33 cellular contexts compared by ENCODE assay signal in the genomic region with DNA sequence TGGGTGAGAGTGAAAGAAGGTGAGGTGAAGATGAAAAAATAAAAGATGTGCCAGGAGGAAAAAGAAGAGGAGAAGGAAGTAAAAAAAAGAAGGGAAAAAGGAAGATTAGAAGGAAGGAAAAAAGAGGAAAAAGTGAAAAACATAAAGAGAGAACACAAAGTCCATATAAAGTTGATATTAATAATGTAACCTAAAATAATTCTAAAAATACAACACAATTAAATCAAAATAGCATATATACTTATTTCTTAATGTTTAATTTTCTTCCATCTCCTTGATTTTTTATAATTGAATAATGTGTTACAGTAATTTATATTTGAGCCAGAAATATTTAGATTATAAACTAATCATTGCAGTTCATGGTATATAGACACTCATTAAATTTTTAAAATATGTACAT.
"Had no signal": no experiment of that assay in that cellular context is flagged by ENCODE, and none has a peak within 500 bp of the region (broad histone marks: within the 10 kb centered on the region; RNA-seq: fewer than 3 reads in every experiment).

No MANE protein-coding gene starts in this region.

- H3K4me1 ChIP-seq: parathyroid adenoma, psoas muscle, spleen, suprapubic skin, testis, tibial artery, transverse colon, upper lobe of right lung, uterus had no signal

- H3K27me3 Mint-ChIP-seq: naive thymus-derived CD8-positive, alpha-beta T cell; natural killer cell treated with Interleukin-12 subunit alpha and Interleukin-12 subunit beta and Interleukin-15 and Interleukin-18, amount 100 ng/mL, for 72 hours; progenitor cell of endocrine pancreas; stimulated activated memory B cell treated with anti-CD40 and anti-IgM and Interleukin-4, amounts not matched to agents 10 μg/mL and 1 μg/mL and 100 μg/mL, for 72 hours; stimulated activated naive CD8-positive, alpha-beta T cell treated with anti-CD3 and anti-CD28 coated beads, Interleukin-15, amount 100 ng/mL, for 72 hours; type B pancreatic cell had no signal

- H3K36me3 ChIP-seq: neutrophil, ovary, spleen, suprapubic skin, tibial artery, transverse colon, upper lobe of right lung, uterus had no signal

- H3K36me3 Mint-ChIP-seq: naive thymus-derived CD8-positive, alpha-beta T cell; stimulated activated memory B cell treated with anti-CD40 and anti-IgM and Interleukin-4, amounts not matched to agents 10 μg/mL and 1 μg/mL and 100 μg/mL, for 72 hours; type B pancreatic cell had no signal

- DNase-seq: naive thymus-derived CD8-positive, alpha-beta T cell; nephron progenitor cell; nucleus accumbens; ovary; posterior cingulate gyrus; psoas muscle; right cardiac atrium; spleen; stimulated activated CD4-positive, alpha-beta T cell treated with anti-CD3 and anti-CD28 coated beads, Interleukin-12 subunit alpha, Interleukin-12 subunit beta, amount 100 ng/mL, for 4 hours; stimulated activated CD4-positive, alpha-beta T cell treated with anti-CD3 and anti-CD28 coated beads, Interleukin-1b, Interleukin-23, amount 100 ng/mL, for 48 hours; stimulated activated CD4-positive, alpha-beta T cell treated with anti-CD3 and anti-CD28 coated beads, Interleukin-4, amount 100 ng/mL, for 1 hour; stimulated activated CD4-positive, alpha-beta T cell treated with anti-CD3 and anti-CD28 coated beads, Interleukin-4, amount 100 ng/mL, for 4 hours; stimulated activated CD8-positive, alpha-beta memory T cell treated with anti-CD3 and anti-CD28 coated beads, Interleukin-4, amount 100 ng/mL, for 48 hours; stimulated activated naive CD4-positive, alpha-beta T cell; stimulated activated naive CD8-positive, alpha-beta T cell treated with anti-CD3 and anti-CD28 coated beads, Interleukin-15, amount 100 ng/mL, for 72 hours; stimulated activated naive CD8-positive, alpha-beta T cell treated with anti-CD3 and anti-CD28 coated beads, Interleukin-15, Interleukin-2, amounts not matched to agents 100 U/mL and 50 U/mL, for 24 hours; substantia nigra; testis; tibial artery; transverse colon; upper lobe of right lung; uterus had no signal

- H3K79me2 ChIP-seq: parathyroid adenoma had no signal

- H3K27me3 ChIP-seq: neutrophil, ovary, spleen, suprapubic skin, testis, tibial artery, transverse colon, upper lobe of right lung, uterus had no signal

- ATAC-seq: naive thymus-derived CD8-positive, alpha-beta T cell; natural killer cell treated with Interleukin-12 subunit alpha and Interleukin-12 subunit beta and Interleukin-15 and Interleukin-18, amount 100 ng/mL, for 72 hours; psoas muscle; right cardiac atrium; sciatic nerve; stimulated activated memory B cell treated with anti-CD40 and anti-IgM and Interleukin-4, amounts not matched to agents 10 μg/mL and 1 μg/mL and 100 μg/mL, for 72 hours; stimulated activated naive CD8-positive, alpha-beta T cell treated with anti-CD3 and anti-CD28 coated beads, Interleukin-15, amount 100 ng/mL, for 72 hours; stimulated activated naive CD8-positive, alpha-beta T cell treated with anti-CD3 and anti-CD28 coated beads, Interleukin-15, Interleukin-2, amounts not matched to agents 100 U/mL and 50 U/mL, for 24 hours; upper lobe of right lung had no signal

- H3K27ac Mint-ChIP-seq: naive thymus-derived CD8-positive, alpha-beta T cell; natural killer cell treated with Interleukin-12 subunit alpha and Interleukin-12 subunit beta and Interleukin-15 and Interleukin-18, amount 100 ng/mL, for 72 hours; nephron progenitor cell; progenitor cell of endocrine pancreas; stimulated activated memory B cell treated with anti-CD40 and anti-IgM and Interleukin-4, amounts not matched to agents 10 μg/mL and 1 μg/mL and 100 μg/mL, for 72 hours; stimulated activated naive CD8-positive, alpha-beta T cell treated with anti-CD3 and anti-CD28 coated beads, Interleukin-15, amount 100 ng/mL, for 72 hours; type B pancreatic cell had no signal

- H3K4me3 ChIP-seq: ovary, psoas muscle, skin epidermis, smooth muscle cell, spleen, suprapubic skin, testis, tibial artery, transverse colon, upper lobe of right lung, uterus had no signal

- H3K9me3 ChIP-seq: neutrophil, ovary, psoas muscle, spleen, suprapubic skin, testis, tibial artery, transverse colon, upper lobe of right lung, uterus had no signal

- H3K4me1 Mint-ChIP-seq: naive thymus-derived CD8-positive, alpha-beta T cell; nephron progenitor cell; neural crest cell; stimulated activated memory B cell treated with anti-CD40 and anti-IgM and Interleukin-4, amounts not matched to agents 10 μg/mL and 1 μg/mL and 100 μg/mL, for 72 hours; stimulated activated naive CD8-positive, alpha-beta T cell treated with anti-CD3 and anti-CD28 coated beads, Interleukin-15, amount 100 ng/mL, for 72 hours had no signal

- H3K9me3 Mint-ChIP-seq: type B pancreatic cell had no signal

- H2AFZ ChIP-seq: parathyroid adenoma had no signal

- H3K9ac ChIP-seq: parathyroid adenoma had no signal

- H3K4me3 Mint-ChIP-seq: naive thymus-derived CD8-positive, alpha-beta T cell; natural killer cell treated with Interleukin-12 subunit alpha and Interleukin-12 subunit beta and Interleukin-15 and Interleukin-18, amount 100 ng/mL, for 72 hours; nephron progenitor cell; neural crest cell; stimulated activated memory B cell treated with anti-CD40 and anti-IgM and Interleukin-4, amounts not matched to agents 10 μg/mL and 1 μg/mL and 100 μg/mL, for 72 hours; stimulated activated naive CD8-positive, alpha-beta T cell treated with anti-CD3 and anti-CD28 coated beads, Interleukin-15, amount 100 ng/mL, for 72 hours; type B pancreatic cell had no signal

- H3K27ac ChIP-seq: neutrophil, ovary, parathyroid adenoma, psoas muscle, skin epidermis, spleen, suprapubic skin, testis, tibial artery, transverse colon, upper lobe of right lung, uterus had no signal

- H3K4me2 ChIP-seq: smooth muscle cell had no signal
